ENCODE assay signal across 9 cellular contexts in the genomic region with DNA sequence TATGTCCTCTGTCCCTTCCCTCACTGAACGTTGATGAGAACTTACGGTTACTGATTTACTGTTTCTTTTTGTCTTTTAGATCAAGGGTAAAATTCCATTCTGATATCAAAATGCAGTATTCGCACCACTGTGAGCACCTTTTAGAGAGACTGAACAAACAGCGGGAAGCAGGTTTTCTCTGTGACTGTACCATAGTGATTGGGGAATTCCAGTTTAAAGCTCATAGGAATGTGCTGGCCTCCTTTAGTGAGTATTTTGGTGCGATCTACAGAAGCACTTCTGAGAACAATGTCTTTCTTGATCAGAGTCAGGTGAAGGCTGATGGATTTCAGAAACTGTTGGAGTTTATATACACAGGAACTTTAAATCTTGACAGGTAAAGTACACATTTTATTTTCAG. TPM values are rescaled to one million over a fixed set of nuclear protein-coding genes. Genes with fewer than 3 reads are reported as not detected.
DNase-seq lines count a peak whose midpoint lies in the region; TF ChIP-seq lines count a peak whose summit lies in the region.
"Had no signal": no experiment of that assay in that cellular context is flagged by ENCODE, and none has a peak within 500 bp of the region (broad histone marks: within the 10 kb centered on the region; RNA-seq: fewer than 3 reads in every experiment).

No MANE protein-coding gene starts in this region.

- POLR2A ChIA-PET in AG04449 (lab: Yijun Ruan, JAX), result no interaction called here

- BruUV-seq in mammary epithelial cell (replicated peaks; lab: Mats Ljungman, UMichigan), result TSS peak; percentile 18

- H3K27me3 ChIP-seq in HUES48 (ENCODE audit: control insufficient read depth, insufficient read depth, low read length) (no peaks in the 10 kb centered on the region), mammary epithelial cell (ENCODE audit: insufficient read depth, low read length) (no peaks in the 10 kb centered on the region), muscle layer of colon (ENCODE audit: control insufficient read depth in 1 of 2, insufficient read depth in 2 of 2, low read length in 2 of 2) (no peaks in the 10 kb centered on the region)

- dilution Hi-C loops in mammary epithelial cell (cut with HindIII; ENCODE audit: low sequenced_read_pairs), result no loop called here

- peak overlapping the region; percentile 99 for H3K27ac ChIP-seq in HUES48 (ENCODE audit: low read depth, low read length)
- peak overlapping the region; percentile 93 for H3K27ac ChIP-seq in mammary epithelial cell (ENCODE audit: insufficient read depth, low read depth, low read length)
- no peak overlapping the region for H3K27ac ChIP-seq in muscle layer of colon (ENCODE audit: low read depth, low read length)

- H3K79me2 ChIP-seq in mammary epithelial cell (ENCODE audit: insufficient read depth, low read length), result peaks cover 52% of the 10 kb centered on the region

- TF ChIP-seq CTCF in AG04449 (IDR thresholded peaks at IDR 0.05; ENCODE audit: insufficient read depth, low read length, missing control alignments) (no peak), mammary epithelial cell (conservative IDR thresholded peaks at IDR 0.05 in 1 of 2, IDR thresholded peaks at IDR 0.05 in 1 of 2; ENCODE audit: extremely low read depth in 1 of 2, insufficient read depth in 1 of 2, low read depth in 1 of 2, low read length in 2 of 2) (no peak), GM10266 (IDR thresholded peaks at IDR 0.05; ENCODE audit: control insufficient read depth, insufficient read depth, low read depth, missing control alignments) (no peak)

- H3K4me1 ChIP-seq in HUES48 (ENCODE audit: control insufficient read depth, insufficient read depth, low read length), result peaks cover 23% of the 10 kb centered on the region
- H3K4me1 ChIP-seq in mammary epithelial cell (ENCODE audit: insufficient read depth, low read length), result peaks cover 17% of the 10 kb centered on the region
- H3K4me1 ChIP-seq in muscle layer of colon (ENCODE audit: insufficient read depth, low read length), result peaks cover 17% of the 10 kb centered on the region

- H3K4me3 ChIP-seq in AG04449 (ENCODE audit: low read depth, low read length) (peak overlapping the region; percentile 98), HUES48 (ENCODE audit: low read depth, low read length) (peak overlapping the region; percentile 94), mammary epithelial cell (replicated peaks in 1 of 3; ENCODE audit: insufficient read depth in 1 of 3, low read depth in 2 of 3, low read length in 3 of 3) (peak overlapping the region; percentile 86 to 95 (median 94)), muscle layer of colon (ENCODE audit: low read depth in 1 of 2, low read length in 2 of 2) (peak overlapping the region; percentile 67 to 86)

- H3K9me3 ChIP-seq in HUES48 (ENCODE audit: control insufficient read depth, insufficient read depth, low read length) (no peaks in the 10 kb centered on the region), mammary epithelial cell (replicated peaks; ENCODE audit: insufficient read depth, low read length) (no peaks in the 10 kb centered on the region), muscle layer of colon (ENCODE audit: low read length) (no peaks in the 10 kb centered on the region)

- CTCF ChIA-PET in AG04449 (lab: Yijun Ruan, JAX), result interaction anchor here (0.8 to 1.4 kb wide), 2 partner anchors 11 to 69 kb away, joined by 3 to 5 read pairs; no protein-coding TSS in a partner anchor
- CTCF ChIA-PET in mammary epithelial cell (lab: Charles Lee; ENCODE audit: low non-redundant PET), result no interaction called here

- WGBS in mammary epithelial cell (ENCODE audit: low coverage, missing lambda C conversion rate), result 18% methylated on average over 5 of the region's 5 CpGs

- H3K4me2 ChIP-seq in mammary epithelial cell (ENCODE audit: insufficient read depth, low read depth, low read length), result peak overlapping the region; percentile 76

- intact Hi-C loops in mammary epithelial cell (cut with micrococcal nuclease), result loop anchor here (5.0 kb wide), 1 partner anchor 627 kb away; no protein-coding TSS in a partner anchor

- H2AFZ ChIP-seq in mammary epithelial cell (ENCODE audit: low read depth, low read length), result no peak overlapping the region

- H3K9ac ChIP-seq in HUES48 (ENCODE audit: low read depth, low read length) (peak overlapping the region; percentile 94), mammary epithelial cell (ENCODE audit: insufficient read depth, low read length) (peak overlapping the region; percentile 98), muscle layer of colon (ENCODE audit: low read length) (peak overlapping the region; percentile 83)

- DNase-seq in AG04449 (ENCODE audit: low read depth, low spot score) (no peak), mammary epithelial cell (peak; percentile 52), GM10266 (ENCODE audit: extremely low spot score) (no peak), NCI-H2196 (lab: John Stamatoyannopoulos, UW; ENCODE audit: unreplicated experiment) (no peak), kidney glomerular epithelial cell (lab: John Stamatoyannopoulos, UW) (no peak), hypothalamus (lab: John Stamatoyannopoulos, UW) (no peak)

- H3K36me3 ChIP-seq in HUES48 (ENCODE audit: control insufficient read depth, insufficient read depth, low read length) (peaks cover 47% of the 10 kb centered on the region), mammary epithelial cell (ENCODE audit: insufficient read depth, low read length) (peaks cover 12% of the 10 kb centered on the region), muscle layer of colon (ENCODE audit: insufficient read depth, low read length) (peaks cover 30% of the 10 kb centered on the region)

- in situ Hi-C loops in mammary epithelial cell (cut with MboI; ENCODE audit: low sequenced_read_pairs in 2 of 2), result no loop called here

- H4K20me1 ChIP-seq in mammary epithelial cell (ENCODE audit: insufficient read depth, low read length), result no peaks in the 10 kb centered on the region

RNA-seq across cellular contexts. Expression of a gene that starts 1.0 kb away (rescaled TPM):
- 10 to 100 TPM; 13.0 to 18.3 TPM for total RNA-seq in mammary epithelial cell
- 7.7 TPM for polyA plus RNA-seq in mammary epithelial cell
- polyA minus RNA-seq in mammary epithelial cell, result 2.7 TPM

RNA-seq across cellular contexts. Expression of a gene that starts 4.8 kb away (rescaled TPM):
- 1 to 10 TPM in 1 of 2 donors, under 1 TPM in 1; 0.68 to 3.0 TPM for total RNA-seq in mammary epithelial cell
- 1.3 TPM for polyA plus RNA-seq in mammary epithelial cell
- polyA minus RNA-seq in mammary epithelial cell, result 5.7 TPM

RNA-seq across cellular contexts. Expression of a gene that starts 9.3 kb away (rescaled TPM):
- total RNA-seq in mammary epithelial cell, result 100 to 1,000 TPM in 1 of 2 donors, not detected in 1; 316 TPM
- not detected for polyA plus RNA-seq in mammary epithelial cell
- not detected for polyA minus RNA-seq in mammary epithelial cell

RNA-seq across cellular contexts. Expression of a gene that starts 38.5 kb away (rescaled TPM):
- total RNA-seq in mammary epithelial cell, result under 1 TPM in 1 of 2 donors, not detected in 1; 0.17 TPM
- polyA plus RNA-seq in mammary epithelial cell, result not detected
- polyA minus RNA-seq in mammary epithelial cell, result not detected
- total RNA-seq: LHCN-M2 had no signal

RNA-seq across cellular contexts. Expression of a gene that starts 38.5 kb away (rescaled TPM):
- 1 to 10 TPM in 1 of 2 donors, not detected in 1; 2.3 TPM for total RNA-seq in mammary epithelial cell
- polyA plus RNA-seq in mammary epithelial cell, result 0.40 TPM
- not detected for polyA minus RNA-seq in mammary epithelial cell
